ENCODE assay signal across 24 cellular contexts in genomic region chr5:148433826-148434225, GRCh38.
"Had no signal": no experiment of that assay in that cellular context is flagged by ENCODE, and none has a peak within 500 bp of the region (broad histone marks: within the 10 kb centered on the region; RNA-seq: fewer than 3 reads in every experiment).

No MANE protein-coding gene starts in this region.

- H3K4me1 ChIP-seq: colonic mucosa, esophagus squamous epithelium, foreskin keratinocyte, gastrocnemius medialis had no signal

- DNase-seq: colonic mucosa; cortex of kidney; dermis blood vessel endothelial cell; dorsolateral prefrontal cortex; effector CD4-positive, alpha-beta T cell; effector CD8-positive, alpha-beta T cell; effector memory CD4-positive, alpha-beta T cell; effector memory CD8-positive, alpha-beta T cell; endodermal cell; erythroblast; esophagus squamous epithelium; foreskin fibroblast; foreskin keratinocyte; foreskin melanocyte; gastrocnemius medialis; glutamatergic neuron; head of caudate nucleus; heart right ventricle had no signal

- H3K27ac ChIP-seq: colonic mucosa, coronary artery, dorsolateral prefrontal cortex, epithelial cell of prostate, esophagus muscularis mucosa, esophagus squamous epithelium, foreskin keratinocyte, gastrocnemius medialis, gastroesophageal sphincter had no signal

- H3K4me3 Mint-ChIP-seq: dendritic cell treated with granulocyte-macrophage colony-stimulating factor and Interleukin-4, amounts not matched to agents 40 ng/mL and 50 ng/mL, for 4 days; effector memory CD8-positive, alpha-beta T cell; endodermal cell had no signal

- H3K9me3 ChIP-seq: colonic mucosa, esophagus muscularis mucosa, esophagus squamous epithelium, gastrocnemius medialis, gastroesophageal sphincter, heart right ventricle had no signal

- H3K27me3 ChIP-seq: colonic mucosa, dorsolateral prefrontal cortex, esophagus muscularis mucosa, esophagus squamous epithelium, foreskin keratinocyte, gastrocnemius medialis, gastroesophageal sphincter, heart right ventricle had no signal

- H3K27ac Mint-ChIP-seq: dendritic cell treated with granulocyte-macrophage colony-stimulating factor and Interleukin-4, amounts not matched to agents 40 ng/mL and 50 ng/mL, for 4 days; effector memory CD8-positive, alpha-beta T cell; endodermal cell had no signal

- H3K4me3 ChIP-seq: colonic mucosa, coronary artery, dorsolateral prefrontal cortex, esophagus muscularis mucosa, esophagus squamous epithelium, gastrocnemius medialis, gastroesophageal sphincter, heart right ventricle had no signal

- H3K27me3 Mint-ChIP-seq: dendritic cell treated with granulocyte-macrophage colony-stimulating factor and Interleukin-4, amounts not matched to agents 40 ng/mL and 50 ng/mL, for 4 days; effector memory CD8-positive, alpha-beta T cell had no signal

- ATAC-seq: effector memory CD8-positive, alpha-beta T cell; esophagus mucosa; foreskin keratinocyte; gastrocnemius medialis; gastroesophageal sphincter had no signal

- H3K9me3 Mint-ChIP-seq: dendritic cell treated with granulocyte-macrophage colony-stimulating factor and Interleukin-4, amounts not matched to agents 40 ng/mL and 50 ng/mL, for 4 days; effector memory CD8-positive, alpha-beta T cell; endodermal cell had no signal
